ENCODE assay signal across 1 cellular context in the genomic region with DNA sequence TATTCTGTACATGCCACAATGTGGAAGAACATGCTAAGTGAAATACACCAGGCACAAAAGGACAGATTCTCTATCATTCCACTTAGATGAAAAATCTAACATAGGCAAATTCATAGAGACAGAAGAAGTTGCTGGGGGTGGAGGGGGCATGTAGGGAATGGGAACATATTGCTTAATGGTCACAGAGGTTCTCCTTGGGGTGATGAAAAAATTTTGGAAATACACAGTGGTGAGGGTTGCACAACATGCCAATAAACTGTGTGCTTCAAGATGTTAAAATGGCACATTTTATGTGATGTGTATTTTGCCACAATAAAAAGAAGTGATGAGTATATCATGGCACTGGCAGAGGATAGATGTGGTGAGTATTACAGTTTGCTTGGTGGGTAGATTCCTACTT.
A peak's percentile ranks its signal among the peaks of the same experiment; 100 is the strongest.
TF ChIP-seq lines count a peak whose summit lies in the region.

No MANE protein-coding gene starts in this region.

TF ChIP-seq in IMR-90, 13 proteins besides CTCF, POLR2A, EP300 and RAD21:
- no peak for TF ChIP-seq NFE2L2 (IDR thresholded peaks at IDR 0.05; ENCODE audit: low read depth, low read length)
- no peak for TF ChIP-seq RCOR1 (IDR thresholded peaks at IDR 0.05; ENCODE audit: insufficient replicate concordance, low read length)
- TF ChIP-seq CEBPB (IDR thresholded peaks at IDR 0.05; ENCODE audit: low read depth, low read length) = peak; percentile 51; the same call in 1 of the 2 replicates
